ENCODE assay signal across 21 cellular contexts in genomic region chr14:87813211-87813610, GRCh38.
"Had no signal": no experiment of that assay in that cellular context is flagged by ENCODE, and none has a peak within 500 bp of the region (broad histone marks: within the 10 kb centered on the region; RNA-seq: fewer than 3 reads in every experiment).

No MANE protein-coding gene starts in this region.

- DNase-seq: activated CD4-positive, alpha-beta T cell treated with anti-CD3 and anti-CD28 coated beads for 48 hours; activated CD4-positive, alpha-beta T cell treated with anti-CD3 and anti-CD28 coated beads, Interleukin-2, amount 50 U/mL, for 4 hours; activated CD4-positive, CD25-positive, alpha-beta regulatory T cell treated with anti-CD3 and anti-CD28 coated beads, Interleukin-2, amount 50 U/mL, for 72 hours; activated CD8-positive, alpha-beta T cell treated with anti-CD3 and anti-CD28 coated beads, Interleukin-2, amount 10 ng/mL, durations not matched to agents 7 days and 5 days; activated effector memory CD4-positive, alpha-beta T cell treated with Interleukin-2 at 50 U/mL for 16 hours; activated naive CD4-positive, alpha-beta T cell; activated T-cell treated with anti-CD3 and anti-CD28 coated beads, Interleukin-2, amount 50 U/mL, for 24 hours; aorta; Kasumi-1; NCI-H2029; NCI-H2171 treated with DMSO at 0.1 percent for 48 hours; NCI-H226; NK-92 treated with Interleukin-12 subunit alpha and Interleukin-12 subunit beta, amount 100 ng/mL, for 24 hours; PC-3; SHP77; SW 1271 had no signal

- ATAC-seq: activated CD8-positive, alpha-beta T cell treated with anti-CD3 and anti-CD28 coated beads, Interleukin-2, amount 10 ng/mL, durations not matched to agents 7 days and 5 days; PC-3; SK-N-SH treated with all-trans-retinoic acid at 6 μM for 48 hours; WTC11 had no signal

- H3K27me3 Mint-ChIP-seq: activated T-cell treated with anti-CD3 and anti-CD28 coated beads, Interleukin-2, amount 50 U/mL, for 24 hours had no signal

- H3K4me1 Mint-ChIP-seq: activated naive CD4-positive, alpha-beta T cell treated with anti-CD3 and anti-CD28 coated beads, Interleukin-2, amount 50 U/mL, for 24 hours had no signal

- H3K9me3 Mint-ChIP-seq: activated naive CD4-positive, alpha-beta T cell treated with anti-CD3 and anti-CD28 coated beads, Interleukin-2, amount 50 U/mL, for 24 hours; activated T-cell treated with anti-CD3 and anti-CD28 coated beads, Interleukin-2, amount 50 U/mL, for 24 hours; activated T-helper 1 cell treated with anti-CD3 and anti-CD28 coated beads, Interleukin-12 subunit alpha, Interleukin-12 subunit beta, Interleukin-2, Interleukin-4 antibody, amounts not matched to agents 30 ng/mL and 10 ng/mL and 1 ng/mL, durations not matched to agents 14 hours and 24 hours and 36 hours; T-helper 1 cell treated with Interleukin-12 subunit alpha and Interleukin-12 subunit beta and Interleukin-4 antibody, amounts not matched to agents 30 μg/mL and 1 μg/mL, for 36 hours had no signal

- H3K27ac Mint-ChIP-seq: activated CD8-positive, alpha-beta T cell treated with anti-CD3 and anti-CD28 coated beads, Interleukin-2, amount 10 ng/mL, durations not matched to agents 7 days and 5 days; activated naive CD4-positive, alpha-beta T cell treated with anti-CD3 and anti-CD28 coated beads, Interleukin-2, amount 50 U/mL, for 24 hours; activated T-cell treated with anti-CD3 and anti-CD28 coated beads, Interleukin-2, amount 50 U/mL, for 24 hours; activated T-helper 1 cell treated with anti-CD3 and anti-CD28 coated beads, Interleukin-12 subunit alpha, Interleukin-12 subunit beta, Interleukin-2, Interleukin-4 antibody, amounts not matched to agents 30 ng/mL and 10 ng/mL and 1 ng/mL, durations not matched to agents 14 hours and 24 hours and 36 hours; T-helper 1 cell treated with Interleukin-12 subunit alpha and Interleukin-12 subunit beta and Interleukin-4 antibody, amounts not matched to agents 30 μg/mL and 1 μg/mL, for 36 hours; WTC11 had no signal

- H3K36me3 Mint-ChIP-seq: activated naive CD4-positive, alpha-beta T cell treated with anti-CD3 and anti-CD28 coated beads, Interleukin-2, amount 50 U/mL, for 24 hours; WTC11 had no signal

- H3K4me3 Mint-ChIP-seq: activated CD8-positive, alpha-beta T cell treated with anti-CD3 and anti-CD28 coated beads, Interleukin-2, amount 10 ng/mL, durations not matched to agents 7 days and 5 days; activated naive CD4-positive, alpha-beta T cell treated with anti-CD3 and anti-CD28 coated beads, Interleukin-2, amount 50 U/mL, for 24 hours; activated T-cell treated with anti-CD3 and anti-CD28 coated beads, Interleukin-2, amount 50 U/mL, for 24 hours; activated T-helper 1 cell treated with anti-CD3 and anti-CD28 coated beads, Interleukin-12 subunit alpha, Interleukin-12 subunit beta, Interleukin-2, Interleukin-4 antibody, amounts not matched to agents 30 ng/mL and 10 ng/mL and 1 ng/mL, durations not matched to agents 14 hours and 24 hours and 36 hours; T-helper 1 cell treated with Interleukin-12 subunit alpha and Interleukin-12 subunit beta and Interleukin-4 antibody, amounts not matched to agents 30 μg/mL and 1 μg/mL, for 36 hours; WTC11 had no signal
